19 cellular contexts compared by ENCODE assay signal in the genomic region with DNA sequence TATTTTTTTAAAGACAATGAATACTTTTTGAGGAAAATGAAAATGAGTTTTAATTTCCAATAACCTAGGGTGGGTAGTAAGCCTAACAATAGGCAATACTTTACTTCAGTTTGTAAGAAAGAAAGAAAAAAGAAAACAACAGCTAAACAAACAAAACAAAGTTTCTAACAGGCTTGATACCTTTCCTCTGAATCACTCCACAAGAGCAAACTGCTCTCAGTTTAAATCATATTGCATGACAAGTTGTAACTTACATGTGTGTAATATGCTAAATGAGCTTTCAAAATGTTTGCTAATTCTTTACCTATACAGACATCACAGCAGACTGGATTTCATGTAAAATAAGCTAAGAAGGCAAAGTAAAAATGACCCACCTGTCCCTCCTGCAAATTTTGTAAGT. TPM values are rescaled to one million over a fixed set of nuclear protein-coding genes. Genes with fewer than 3 reads are reported as not detected.
DNase-seq lines count a peak whose midpoint lies in the region; ATAC-seq and TF ChIP-seq lines count a peak whose summit lies in the region.
"Had no signal": no experiment of that assay in that cellular context is flagged by ENCODE, and none has a peak within 500 bp of the region (broad histone marks: within the 10 kb centered on the region; RNA-seq: fewer than 3 reads in every experiment).

No MANE protein-coding gene starts in this region.

- TF ChIP-seq POLR2A in transverse colon (IDR thresholded peaks at IDR 0.05), result no peak

- H3K4me3 Mint-ChIP-seq in stimulated activated effector memory CD8-positive, alpha-beta T cell treated with anti-CD3 and anti-CD28 coated beads, Interleukin-12 subunit alpha, Interleukin-12 subunit beta, amount 100 ng/mL, for 72 hours, result no peak overlapping the region
- H3K4me3 Mint-ChIP-seq: activated CD4-positive, alpha-beta memory T cell treated with anti-CD3 and anti-CD28 coated beads, Interleukin-2, amount 10 ng/mL, durations not matched to agents 7 days and 5 days; activated naive CD8-positive, alpha-beta T cell treated with anti-CD3 and anti-CD28 coated beads for 36 hours; activated T-cell treated with anti-CD3 and anti-CD28 coated beads, Interleukin-2, amount 50 U/mL, for 72 hours had no signal

- H3K27me3 ChIP-seq in Loucy (ENCODE audit: insufficient read depth, low read length, poor library complexity, severe bottlenecking), result no peaks in the 10 kb centered on the region
- H3K27me3 ChIP-seq in lower lobe of right lung (ENCODE audit: low read depth), result peaks cover 6% of the 10 kb centered on the region
- H3K27me3 ChIP-seq in transverse colon, result peaks cover 20% of the 10 kb centered on the region

- no peak overlapping the region for H2AFZ ChIP-seq in Loucy (ENCODE audit: low read length)

- H3F3A ChIP-seq in Loucy (ENCODE audit: low read depth), result no peaks in the 10 kb centered on the region

- no peaks in the 10 kb centered on the region for H3K4me1 Mint-ChIP-seq in stimulated activated effector memory CD8-positive, alpha-beta T cell treated with anti-CD3 and anti-CD28 coated beads, Interleukin-12 subunit alpha, Interleukin-12 subunit beta, amount 100 ng/mL, for 72 hours
- H3K4me1 Mint-ChIP-seq: activated CD4-positive, alpha-beta memory T cell treated with anti-CD3 and anti-CD28 coated beads, Interleukin-2, amount 10 ng/mL, durations not matched to agents 7 days and 5 days; activated naive CD8-positive, alpha-beta T cell treated with anti-CD3 and anti-CD28 coated beads for 36 hours had no signal

- H3K36me3 ChIP-seq in Loucy (ENCODE audit: insufficient read depth, low read length), result no peaks in the 10 kb centered on the region
- no peaks in the 10 kb centered on the region for H3K36me3 ChIP-seq in lower lobe of right lung
- no peaks in the 10 kb centered on the region for H3K36me3 ChIP-seq in transverse colon
- H3K36me3 ChIP-seq: BLaER1, cardiac muscle cell, tibial nerve had no signal

- H3K9me2 ChIP-seq in Loucy (replicated peaks; ENCODE audit: low read depth, low read length), result no peaks in the 10 kb centered on the region

- H3K4me2 ChIP-seq in Loucy (ENCODE audit: low read depth, low read length, poor library complexity, severe bottlenecking), result peak overlapping the region; percentile 64
- H3K4me2 ChIP-seq: BLaER1 had no signal

- H3K9me3 Mint-ChIP-seq in stimulated activated effector memory CD8-positive, alpha-beta T cell treated with anti-CD3 and anti-CD28 coated beads, Interleukin-12 subunit alpha, Interleukin-12 subunit beta, amount 100 ng/mL, for 72 hours, result peaks cover 9% of the 10 kb centered on the region
- H3K9me3 Mint-ChIP-seq: activated naive CD8-positive, alpha-beta T cell treated with anti-CD3 and anti-CD28 coated beads for 36 hours had no signal

- peak overlapping the region; percentile 62 for H3K4me3 ChIP-seq in Loucy (ENCODE audit: low read length, poor library complexity, severe bottlenecking)
- H3K4me3 ChIP-seq in lower lobe of right lung, result peak overlapping the region; percentile 14
- no peak overlapping the region for H3K4me3 ChIP-seq in transverse colon
- H3K4me3 ChIP-seq: BLaER1, cardiac muscle cell, tibial nerve had no signal

- H3K27ac ChIP-seq in cingulate gyrus (ENCODE audit: low read depth, low read length) (peak overlapping the region; percentile 65), lower lobe of right lung (peak overlapping the region; percentile 78), transverse colon (peak overlapping the region in 3 of 4 donors; percentile 26 to 85 (median 76))
- H3K27ac ChIP-seq: BLaER1, cardiac muscle cell, tibial nerve had no signal

- no peaks in the 10 kb centered on the region for H3K79me2 ChIP-seq in Loucy (ENCODE audit: insufficient read depth, low read length)

- peak in 1 of 2 donors; percentile 45 for ATAC-seq in lower lobe of right lung
- ATAC-seq in GM18520 (IDR thresholded peaks at IDR 0.05; ENCODE audit: unreplicated experiment), result no peak
- ATAC-seq in GM21717 (IDR thresholded peaks at IDR 0.05; ENCODE audit: unreplicated experiment), result no peak
- no peak for ATAC-seq in esophagus mucosa
- no peak for ATAC-seq in stimulated activated effector memory CD8-positive, alpha-beta T cell treated with anti-CD3 and anti-CD28 coated beads, Interleukin-12 subunit alpha, Interleukin-12 subunit beta, amount 100 ng/mL, for 72 hours
- ATAC-seq: activated T-cell treated with anti-CD3 and anti-CD28 coated beads, Interleukin-2, amount 50 U/mL, for 72 hours; left lobe of liver had no signal

- DNase-seq in lower lobe of right lung, result no peak
- DNase-seq in transverse colon, result no peak
- no peak for DNase-seq in stimulated activated effector memory CD8-positive, alpha-beta T cell treated with anti-CD3 and anti-CD28 coated beads, Interleukin-12 subunit alpha, Interleukin-12 subunit beta, amount 100 ng/mL, for 72 hours (ENCODE audit: low spot score in 2 of 2)
- DNase-seq: activated CD4-positive, alpha-beta memory T cell treated with anti-CD3 and anti-CD28 coated beads, Interleukin-2, amount 10 ng/mL, durations not matched to agents 7 days and 5 days; activated naive CD8-positive, alpha-beta T cell treated with anti-CD3 and anti-CD28 coated beads for 36 hours; activated T-cell treated with anti-CD3 and anti-CD28 coated beads, Interleukin-2, amount 50 U/mL, for 72 hours; NCI-H1092 treated with DMSO at 0.1 percent for 48 hours; Right ventricle myocardium superior; stimulated activated CD4-positive, alpha-beta T cell treated with anti-CD3 and anti-CD28 coated beads, Interleukin-4, amount 100 ng/mL, for 1 hour; T-helper 1 cell had no signal

- H3K9ac ChIP-seq in Loucy (ENCODE audit: low read depth, low read length, poor library complexity, severe bottlenecking), result no peak overlapping the region
- H3K9ac ChIP-seq: BLaER1 had no signal

- no peaks in the 10 kb centered on the region for H4K20me1 ChIP-seq in Loucy (ENCODE audit: insufficient read depth, low read length, poor library complexity, severe bottlenecking)
- H4K20me1 ChIP-seq: BLaER1 had no signal

- TF ChIP-seq CTCF in Loucy (conservative IDR thresholded peaks at IDR 0.05; ENCODE audit: low read length) (no peak), lower lobe of right lung (IDR thresholded peaks at IDR 0.05) (no peak), transverse colon (IDR thresholded peaks at IDR 0.05) (no peak)

- no peaks in the 10 kb centered on the region for H3K9me3 ChIP-seq in Loucy (ENCODE audit: insufficient read depth, low read depth, low read length)
- no peaks in the 10 kb centered on the region for H3K9me3 ChIP-seq in lower lobe of right lung
- H3K9me3 ChIP-seq in transverse colon, result no peaks in the 10 kb centered on the region
- H3K9me3 ChIP-seq: BLaER1, tibial nerve had no signal

- H3K4me1 ChIP-seq in Loucy (ENCODE audit: insufficient read depth, low read length, poor library complexity, severe bottlenecking), result no peaks in the 10 kb centered on the region
- H3K4me1 ChIP-seq in lower lobe of right lung, result no peaks in the 10 kb centered on the region
- H3K4me1 ChIP-seq in transverse colon, result peaks cover 0 to 5% (median 0%) of the 10 kb centered on the region in 4 donors
- H3K4me1 ChIP-seq: BLaER1 had no signal

- no peak overlapping the region for H3K27ac Mint-ChIP-seq in stimulated activated effector memory CD8-positive, alpha-beta T cell treated with anti-CD3 and anti-CD28 coated beads, Interleukin-12 subunit alpha, Interleukin-12 subunit beta, amount 100 ng/mL, for 72 hours
- H3K27ac Mint-ChIP-seq: activated CD4-positive, alpha-beta memory T cell treated with anti-CD3 and anti-CD28 coated beads, Interleukin-2, amount 10 ng/mL, durations not matched to agents 7 days and 5 days; activated naive CD8-positive, alpha-beta T cell treated with anti-CD3 and anti-CD28 coated beads for 36 hours; activated T-cell treated with anti-CD3 and anti-CD28 coated beads, Interleukin-2, amount 50 U/mL, for 72 hours had no signal

- H3K36me3 Mint-ChIP-seq in stimulated activated effector memory CD8-positive, alpha-beta T cell treated with anti-CD3 and anti-CD28 coated beads, Interleukin-12 subunit alpha, Interleukin-12 subunit beta, amount 100 ng/mL, for 72 hours, result no peaks in the 10 kb centered on the region
- H3K36me3 Mint-ChIP-seq: activated naive CD8-positive, alpha-beta T cell treated with anti-CD3 and anti-CD28 coated beads for 36 hours had no signal

- TF ChIP-seq EP300 in transverse colon (IDR thresholded peaks at IDR 0.05; ENCODE audit: low read depth), result no peak

- in situ Hi-C loops in transverse colon (cut with MboI; ENCODE audit: low pct_ligation_motif_present in 1 of 4, low pct_unique_long_range_greater_than_20kb in 1 of 4, low sequenced_read_pairs in 3 of 4), result no loop called here

- intact Hi-C loops in lower lobe of right lung (cut with DNase I), result no loop called here
- intact Hi-C loops in transverse colon (cut with DNase I; ENCODE audit: low total_unique reads), result no loop called here

RNA-seq across cellular contexts. Expression of gene LMO3, which starts 6.7 kb away (rescaled TPM):
- total RNA-seq in lower lobe of right lung (127 TPM), transverse colon (10 to 100 TPM in 3 of 4 donors, 1 to 10 TPM in 1; 9.2 to 55.1 (median 41.0) TPM), esophagus mucosa (0.24 TPM)
- total RNA-seq: activated CD4-positive, alpha-beta memory T cell treated with anti-CD3 and anti-CD28 coated beads, Interleukin-2, amount 10 ng/mL, durations not matched to agents 7 days and 5 days; activated naive CD8-positive, alpha-beta T cell treated with anti-CD3 and anti-CD28 coated beads for 36 hours; activated T-cell treated with anti-CD3 and anti-CD28 coated beads, Interleukin-2, amount 50 U/mL, for 72 hours had no signal

Comparison
In these comparisons a context has a peak if more than half of its experiments do, and no peak if none do; other contexts are left out.
1. H3K4me3 ChIP-seq: peak in Loucy (single experiment) and lower lobe of right lung (single experiment); none in transverse colon (0 of 4).
2. Peak in every context shown above with its lines, with median percentiles within 50 percentile points of each other: H3K27ac ChIP-seq.